Comparison of ENCODE assay signal across 22 cellular contexts in the genomic region with DNA sequence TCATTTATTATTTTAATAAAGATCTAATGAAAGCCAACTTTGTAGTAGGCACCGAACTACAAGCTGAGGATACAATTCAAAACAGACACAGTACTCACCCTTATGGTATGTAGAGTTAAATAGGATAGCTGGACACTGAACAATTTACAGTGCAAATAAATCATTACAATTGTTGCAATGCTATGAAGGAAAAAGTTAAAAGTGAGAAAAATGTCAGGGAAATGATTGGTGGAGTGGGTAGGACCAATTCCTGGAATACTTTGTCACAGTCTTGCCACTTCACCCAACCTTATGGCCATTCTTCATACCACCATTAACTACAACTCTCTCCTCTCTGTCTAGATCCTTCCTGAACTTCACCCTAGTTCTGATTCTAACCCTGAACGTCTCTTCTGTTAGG.
"Had no signal": no experiment of that assay in that cellular context is flagged by ENCODE, and none has a peak within 500 bp of the region (broad histone marks: within the 10 kb centered on the region; RNA-seq: fewer than 3 reads in every experiment).

No MANE protein-coding gene starts in this region.

- H3K36me3 ChIP-seq: MG63, SJSA1 had no signal

- H3K9me3 ChIP-seq: MG63, SJSA1 had no signal

- H3K27ac ChIP-seq: SJSA1, SK-N-MC had no signal

- H3K4me3 ChIP-seq: MG63, SJSA1, SK-N-MC had no signal

- H3K4me1 ChIP-seq: SJSA1 had no signal

- H3K27me3 ChIP-seq: MG63 had no signal

- DNase-seq: Karpas-422, KG1, MG63, NCI-H1092, NCI-H1105 treated with DMSO at 0.1 percent for 48 hours, NCI-H1417 treated with DMSO at 0.1 percent for 48 hours, NCI-H187, NCI-H2029, NCI-H2081 treated with DMSO at 0.1 percent for 48 hours, NCI-H2171, NCI-H226, NCI-H446, NCI-H510A, NCI-H524 treated with DMSO at 0.1 percent for 48 hours, NCI-H69, NCI-H774, Right ventricle myocardium superior, RPMI8226, SIG-M5 had no signal

- FAIRE-seq: RCC 7860 had no signal
